In the genomic region with DNA sequence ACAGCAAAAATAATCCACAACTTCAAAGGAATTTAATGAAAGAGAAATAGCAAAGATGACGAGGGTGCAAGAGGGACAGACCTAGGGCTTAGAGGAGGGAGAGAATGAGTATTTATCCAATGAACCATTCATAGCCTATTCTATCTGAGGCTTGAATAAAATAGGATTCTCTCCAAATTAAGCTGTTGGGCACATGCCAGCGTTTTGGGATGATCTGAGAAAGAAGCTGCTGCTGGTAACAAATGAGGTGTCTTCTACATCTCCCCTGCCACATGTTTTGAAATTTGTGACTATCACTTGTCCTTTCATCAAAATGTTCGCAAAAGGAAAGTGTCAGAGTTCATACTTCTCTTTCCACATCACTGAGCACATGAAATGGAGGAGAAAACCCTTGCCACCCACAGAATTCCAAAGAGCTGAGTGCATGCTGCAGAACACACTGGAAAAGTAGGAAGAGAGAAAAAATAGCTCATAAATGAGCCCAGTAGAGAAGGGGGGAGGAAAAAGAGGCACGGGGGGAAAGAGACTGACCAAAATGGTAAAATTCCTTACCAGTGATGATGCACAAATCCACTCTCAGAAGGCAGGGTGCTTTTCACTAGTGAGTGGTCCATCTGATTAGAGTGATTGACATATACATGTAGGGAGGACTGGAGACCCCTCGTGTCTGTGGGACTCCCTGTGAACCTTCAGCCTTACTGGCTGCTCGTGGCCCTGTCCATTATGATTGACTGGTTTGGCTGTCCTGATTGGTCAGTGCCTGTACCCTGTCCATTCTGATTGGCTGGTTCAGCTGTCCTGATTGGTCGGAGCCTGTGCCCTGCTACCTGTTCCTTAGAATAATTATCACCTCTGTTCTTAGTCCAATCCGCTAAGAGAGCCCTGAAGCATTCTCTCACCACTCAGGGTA, we compare ENCODE assay signal across 11 cellular contexts.
DNase-seq lines count a peak whose midpoint lies in the region; ATAC-seq and TF ChIP-seq lines count a peak whose summit lies in the region.
"Had no signal": no experiment of that assay in that cellular context is flagged by ENCODE, and none has a peak within 500 bp of the region (broad histone marks: within the 10 kb centered on the region; RNA-seq: fewer than 3 reads in every experiment).

No MANE protein-coding gene starts in this region.

- H3K4me1 ChIP-seq in heart right ventricle (peaks cover 0 to 5% (median 0%) of the 10 kb centered on the region in 9 donors), mesenchymal stem cell (ENCODE audit: control insufficient read depth, insufficient read depth, low read depth, low read length) (peaks cover 4% of the 10 kb centered on the region)

- ATAC-seq in heart right ventricle, result peak in 6 of 8 donors; percentile 72 to 86 (median 82)
- ATAC-seq in Right ventricle myocardium inferior, result no peak
- no peak for ATAC-seq in GM19467 (IDR thresholded peaks at IDR 0.05; ENCODE audit: unreplicated experiment)
- ATAC-seq in stimulated activated memory B cell treated with anti-CD40 and anti-IgM and Interleukin-4, amounts not matched to agents 10 μg/mL and 1 μg/mL and 100 μg/mL, for 72 hours, result no peak

- intact Hi-C loops in heart right ventricle (cut with DNase I), result no loop called here
- intact Hi-C loops in Right ventricle myocardium inferior (cut with DNase I), result no loop called here

- H3K4me1 Mint-ChIP-seq in activated CD4-positive, alpha-beta memory T cell treated with anti-CD3 and anti-CD28 coated beads, Interleukin-2, amount 10 ng/mL, durations not matched to agents 7 days and 5 days, result no peaks in the 10 kb centered on the region
- H3K4me1 Mint-ChIP-seq in stimulated activated memory B cell treated with anti-CD40 and anti-IgM and Interleukin-4, amounts not matched to agents 10 μg/mL and 1 μg/mL and 100 μg/mL, for 72 hours, result no peaks in the 10 kb centered on the region

- POLR2A ChIA-PET in activated CD4-positive, alpha-beta memory T cell treated with anti-CD3 and anti-CD28 coated beads, Interleukin-2, amount 10 ng/mL, durations not matched to agents 7 days and 5 days (lab: Charles Lee), result no interaction called here

- H2BK120ac ChIP-seq in mesenchymal stem cell (ENCODE audit: low read depth, low read length), result no peak overlapping the region

- no peak overlapping the region for H3K4me3 Mint-ChIP-seq in activated CD4-positive, alpha-beta memory T cell treated with anti-CD3 and anti-CD28 coated beads, Interleukin-2, amount 10 ng/mL, durations not matched to agents 7 days and 5 days
- H3K4me3 Mint-ChIP-seq in stimulated activated memory B cell treated with anti-CD40 and anti-IgM and Interleukin-4, amounts not matched to agents 10 μg/mL and 1 μg/mL and 100 μg/mL, for 72 hours, result no peak overlapping the region

- peak overlapping the region; percentile 86 for H2AK5ac ChIP-seq in mesenchymal stem cell (ENCODE audit: low read length, severe bottlenecking)

- H2BK5ac ChIP-seq in mesenchymal stem cell (ENCODE audit: low read depth, low read length, poor library complexity, severe bottlenecking), result peak overlapping the region; percentile 79

- H3K36me3 ChIP-seq in heart right ventricle, result no peaks in the 10 kb centered on the region
- no peaks in the 10 kb centered on the region for H3K36me3 ChIP-seq in mesenchymal stem cell (ENCODE audit: control insufficient read depth in 1 of 2, insufficient read depth in 2 of 2, low read depth in 1 of 2, low read length in 2 of 2)

- H4K91ac ChIP-seq in mesenchymal stem cell (ENCODE audit: low read length), result peak overlapping the region; percentile 69

- H3K14ac ChIP-seq in mesenchymal stem cell (ENCODE audit: low read length in 2 of 2), result no peak overlapping the region

- H3K27me3 ChIP-seq in heart right ventricle (no peaks in the 10 kb centered on the region), mesenchymal stem cell (ENCODE audit: control insufficient read depth in 1 of 2, insufficient read depth in 1 of 2, low read length in 2 of 2) (no peaks in the 10 kb centered on the region)

- H3K9me3 Mint-ChIP-seq in activated CD4-positive, alpha-beta memory T cell treated with anti-CD3 and anti-CD28 coated beads, Interleukin-2, amount 10 ng/mL, durations not matched to agents 7 days and 5 days, result no peaks in the 10 kb centered on the region
- H3K9me3 Mint-ChIP-seq in stimulated activated memory B cell treated with anti-CD40 and anti-IgM and Interleukin-4, amounts not matched to agents 10 μg/mL and 1 μg/mL and 100 μg/mL, for 72 hours, result peaks cover 5% of the 10 kb centered on the region

- H3K9me3 ChIP-seq in heart right ventricle (peaks cover 0 to 24% (median 8%) of the 10 kb centered on the region in 11 donors), mesenchymal stem cell (ENCODE audit: control insufficient read depth, low read length) (peaks cover 28% of the 10 kb centered on the region)

- peak overlapping the region; percentile 38 for H3K4me2 ChIP-seq in mesenchymal stem cell (ENCODE audit: low read length, poor library complexity, severe bottlenecking)

- CTCF ChIA-PET in activated CD4-positive, alpha-beta memory T cell treated with anti-CD3 and anti-CD28 coated beads, Interleukin-2, amount 10 ng/mL, durations not matched to agents 7 days and 5 days (lab: Charles Lee), result no interaction called here

- no peak overlapping the region for H3K27ac Mint-ChIP-seq in activated CD4-positive, alpha-beta memory T cell treated with anti-CD3 and anti-CD28 coated beads, Interleukin-2, amount 10 ng/mL, durations not matched to agents 7 days and 5 days
- no peak overlapping the region for H3K27ac Mint-ChIP-seq in stimulated activated memory B cell treated with anti-CD40 and anti-IgM and Interleukin-4, amounts not matched to agents 10 μg/mL and 1 μg/mL and 100 μg/mL, for 72 hours

- TF ChIP-seq CTCF in heart right ventricle (IDR thresholded peaks at IDR 0.05), result no peak

- H3K9ac ChIP-seq in mesenchymal stem cell (ENCODE audit: low read length), result peak overlapping the region; percentile 72

- peak overlapping the region; percentile 59 to 95 for H2BK12ac ChIP-seq in mesenchymal stem cell (ENCODE audit: low read length in 2 of 2)

- DNase-seq in heart right ventricle, result peak in 1 of 2 donors; percentile 23
- DNase-seq in Right ventricle myocardium inferior (ENCODE audit: missing footprints), result no peak
- peak; percentile 33 for DNase-seq in cerebellar cortex (ENCODE audit: low spot score)
- DNase-seq in mesenchymal stem cell, result peak; percentile 86
- DNase-seq in activated CD4-positive, alpha-beta memory T cell treated with anti-CD3 and anti-CD28 coated beads, Interleukin-2, amount 10 ng/mL, durations not matched to agents 7 days and 5 days, result no peak
- no peak for DNase-seq in inferior parietal cortex (ENCODE audit: extremely low spot score)
- DNase-seq: AML-193, erythroblast, Karpas-422 had no signal

- no peaks in the 10 kb centered on the region for H3K36me3 Mint-ChIP-seq in activated CD4-positive, alpha-beta memory T cell treated with anti-CD3 and anti-CD28 coated beads, Interleukin-2, amount 10 ng/mL, durations not matched to agents 7 days and 5 days (ENCODE audit: low read depth)
- H3K36me3 Mint-ChIP-seq in stimulated activated memory B cell treated with anti-CD40 and anti-IgM and Interleukin-4, amounts not matched to agents 10 μg/mL and 1 μg/mL and 100 μg/mL, for 72 hours, result peaks cover 6% of the 10 kb centered on the region

- H3K4me3 ChIP-seq in heart right ventricle (peak overlapping the region in 2 of 10 donors; percentile 12 to 18), mesenchymal stem cell (ENCODE audit: insufficient read depth in 1 of 2, low read depth in 1 of 2, low read length in 2 of 2) (peak overlapping the region in 1 of 2 experiments; percentile 54)

- H3K23ac ChIP-seq in mesenchymal stem cell (ENCODE audit: low read length in 2 of 2), result no peak overlapping the region

- 67 to 76% methylated on average over 8 of the region's 8 CpGs for WGBS in heart right ventricle, 2 donors
- WGBS in mesenchymal stem cell, result 63% methylated on average over 7 of the region's 8 CpGs

- H3K18ac ChIP-seq in mesenchymal stem cell (ENCODE audit: low read depth in 1 of 2, low read length in 2 of 2), result peak overlapping the region; percentile 26 to 75

- H3K27ac ChIP-seq in heart right ventricle, result peak overlapping the region in 4 of 10 donors; percentile 17 to 51 (median 39)
- H3K27ac ChIP-seq in mesenchymal stem cell (ENCODE audit: low read length, poor library complexity, severe bottlenecking), result peak overlapping the region; percentile 92

- H3K4ac ChIP-seq in mesenchymal stem cell (ENCODE audit: low read depth in 1 of 2, low read length in 2 of 2), result peak overlapping the region in 1 of 2 experiments; percentile 63

- H3K79me1 ChIP-seq in mesenchymal stem cell (replicated peaks; ENCODE audit: low read length, poor library complexity, severe bottlenecking), result no peaks in the 10 kb centered on the region

- H3K27me3 Mint-ChIP-seq in activated CD4-positive, alpha-beta memory T cell treated with anti-CD3 and anti-CD28 coated beads, Interleukin-2, amount 10 ng/mL, durations not matched to agents 7 days and 5 days, result no peaks in the 10 kb centered on the region
- H3K27me3 Mint-ChIP-seq in stimulated activated memory B cell treated with anti-CD40 and anti-IgM and Interleukin-4, amounts not matched to agents 10 μg/mL and 1 μg/mL and 100 μg/mL, for 72 hours, result peaks cover 22% of the 10 kb centered on the region

- no peak overlapping the region for H2AFZ ChIP-seq in mesenchymal stem cell (ENCODE audit: low read depth, low read length)

- H2BK15ac ChIP-seq in mesenchymal stem cell (ENCODE audit: low read depth, poor library complexity, severe bottlenecking), result no peak overlapping the region

- H4K8ac ChIP-seq in mesenchymal stem cell (ENCODE audit: low read length), result peak overlapping the region; percentile 14

Comparison
In these comparisons a context has a peak if more than half of its experiments do, and no peak if none do; other contexts are left out.
1. ATAC-seq: peak in heart right ventricle (6 of 8); none in Right ventricle myocardium inferior (single experiment), GM19467 (single experiment) and stimulated activated memory B cell treated with anti-CD40 and anti-IgM and Interleukin-4, amounts not matched to agents 10 μg/mL and 1 μg/mL and 100 μg/mL, for 72 hours (single experiment).
2. DNase-seq: peak in cerebellar cortex (single experiment) and mesenchymal stem cell (single experiment); none in Right ventricle myocardium inferior (single experiment), activated CD4-positive, alpha-beta memory T cell treated with anti-CD3 and anti-CD28 coated beads, Interleukin-2, amount 10 ng/mL, durations not matched to agents 7 days and 5 days (single experiment) and inferior parietal cortex (single experiment).